35 cellular contexts compared by ENCODE assay signal in genomic region chr9:128546504-128546903, GRCh38.
"Had no signal": no experiment of that assay in that cellular context is flagged by ENCODE, and none has a peak within 500 bp of the region (broad histone marks: within the 10 kb centered on the region; RNA-seq: fewer than 3 reads in every experiment).

No MANE protein-coding gene starts in this region.

- DNase-seq: Kasumi-1, MG63, MM.1S, MV-4-11, NCI-H1048, NCI-H1092, NCI-H1092 treated with DMSO at 0.1 percent for 48 hours, NCI-H1105, NCI-H1105 treated with DMSO at 0.1 percent for 48 hours, NCI-H1417, NCI-H1417 treated with DMSO at 0.1 percent for 48 hours, NCI-H1436, NCI-H1436 treated with DMSO at 0.1 percent for 48 hours, NCI-H146, NCI-H1694, NCI-H1694 treated with DMSO at 0.1 percent for 48 hours, NCI-H187, NCI-H187 treated with DMSO at 0.1 percent for 48 hours, NCI-H1930, NCI-H2029, NCI-H2029 treated with DMSO at 0.1 percent for 48 hours, NCI-H2081, NCI-H2081 treated with DMSO at 0.1 percent for 48 hours, NCI-H2107, NCI-H2171, NCI-H2171 treated with DMSO at 0.1 percent for 48 hours, NCI-H2227 treated with DMSO at 0.1 percent for 48 hours, NCI-H226, NCI-H345, NCI-H446, NCI-H446 treated with DMSO at 0.1 percent for 48 hours, NCI-H510A, NCI-H510A treated with DMSO at 0.1 percent for 48 hours, NCI-H524, NCI-H524 treated with DMSO at 0.1 percent for 48 hours had no signal

- H3K9me3 ChIP-seq: MG63 had no signal

- H3K27me3 ChIP-seq: MG63 had no signal

- H3K4me3 ChIP-seq: MG63 had no signal
